Comparison of ENCODE assay signal across 8 cellular contexts in the genomic region with DNA sequence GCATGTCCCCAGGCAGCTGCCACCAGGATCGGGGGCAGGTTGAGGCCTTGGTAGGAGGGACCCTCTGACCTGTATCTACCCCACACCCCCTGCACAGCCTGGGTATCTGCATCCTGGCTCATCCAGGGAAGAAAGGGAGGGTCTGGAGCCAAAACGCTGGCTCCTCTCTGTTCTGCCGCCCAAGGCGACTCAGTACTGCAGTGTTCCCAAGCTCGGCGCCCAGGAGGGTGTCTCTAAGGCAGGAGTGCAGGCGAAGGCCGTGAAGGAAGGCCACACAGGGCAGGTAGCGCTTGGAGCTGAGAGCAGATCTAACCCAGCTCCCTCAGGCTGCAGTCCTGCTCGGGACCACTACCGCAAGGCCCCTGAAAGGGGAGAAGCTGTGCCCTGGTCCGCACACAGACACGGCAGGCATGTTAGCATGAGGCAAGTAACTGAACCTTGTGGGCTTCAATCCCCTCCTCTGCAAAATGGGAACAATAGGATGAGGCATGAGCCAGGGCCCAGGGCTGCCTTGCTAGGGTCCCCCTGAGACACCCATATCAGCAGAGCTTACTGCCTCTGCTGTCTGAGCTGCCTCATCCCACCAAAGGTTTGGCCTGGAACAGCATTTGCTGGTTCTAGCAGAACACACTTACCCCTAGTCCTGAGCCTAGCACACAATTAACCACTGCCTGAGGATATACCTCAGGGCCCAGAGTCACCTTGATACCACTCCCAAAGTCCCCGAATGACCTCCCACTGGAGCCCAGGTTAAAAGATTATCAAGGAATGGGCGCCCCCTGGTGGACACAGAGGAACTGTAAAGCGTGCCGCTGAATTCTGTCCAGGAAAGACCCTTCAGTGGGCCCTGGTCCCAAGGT. TPM values are rescaled to one million over a fixed set of nuclear protein-coding genes. Genes with fewer than 3 reads are reported as not detected.
DNase-seq lines count a peak whose midpoint lies in the region; ATAC-seq and TF ChIP-seq lines count a peak whose summit lies in the region.

No MANE protein-coding gene starts in this region.

- no peaks in the 10 kb centered on the region for H3K9me3 ChIP-seq in mesodermal cell (ENCODE audit: control insufficient read depth, low read length)

- peak overlapping the region; percentile 91 for H3K27ac Mint-ChIP-seq in activated CD4-positive, alpha-beta T cell treated with anti-CD3 and anti-CD28 coated beads, Interleukin-2, amount 10 ng/mL, durations not matched to agents 7 days and 5 days

- peak overlapping the region; percentile 85 for H3K27ac ChIP-seq in mesodermal cell (ENCODE audit: low read depth, low read length, severe bottlenecking)

- no peaks in the 10 kb centered on the region for H3K27me3 Mint-ChIP-seq in activated CD4-positive, alpha-beta T cell treated with anti-CD3 and anti-CD28 coated beads, Interleukin-2, amount 10 ng/mL, durations not matched to agents 7 days and 5 days

- H3K4me3 Mint-ChIP-seq in activated CD4-positive, alpha-beta T cell treated with anti-CD3 and anti-CD28 coated beads, Interleukin-2, amount 10 ng/mL, durations not matched to agents 7 days and 5 days = no peak overlapping the region

- H3K36me3 Mint-ChIP-seq in activated CD4-positive, alpha-beta T cell treated with anti-CD3 and anti-CD28 coated beads, Interleukin-2, amount 10 ng/mL, durations not matched to agents 7 days and 5 days (ENCODE audit: low read depth) = peaks cover 34% of the 10 kb centered on the region

- DNase-seq in AG10803 (ENCODE audit: low read depth) = no peak
- DNase-seq in NCI-H345 treated with DMSO at 0.1 percent for 48 hours (lab: John Stamatoyannopoulos, UW; ENCODE audit: unreplicated experiment) = peak; percentile 74
- peak; percentile 86 for DNase-seq in activated CD4-positive, alpha-beta T cell treated with anti-CD3 and anti-CD28 coated beads, Interleukin-2, amount 10 ng/mL, durations not matched to agents 7 days and 5 days
- DNase-seq in ecto neural progenitor cell (ENCODE audit: low spot score) = peak; percentile 92
- peak; percentile 95 for DNase-seq in stimulated activated CD8-positive, alpha-beta memory T cell treated with anti-CD3 and anti-CD28 coated beads, Interleukin-4, amount 100 ng/mL, for 48 hours

- no peaks in the 10 kb centered on the region for H3K9me3 Mint-ChIP-seq in activated CD4-positive, alpha-beta T cell treated with anti-CD3 and anti-CD28 coated beads, Interleukin-2, amount 10 ng/mL, durations not matched to agents 7 days and 5 days

- H3K4me3 ChIP-seq in AG10803 (ENCODE audit: low read length) (no peak overlapping the region), mesodermal cell (ENCODE audit: extremely low read depth, insufficient read depth, low read length, poor library complexity, severe bottlenecking) (no peak overlapping the region)

- CTCF ChIA-PET in activated CD4-positive, alpha-beta T cell treated with anti-CD3 and anti-CD28 coated beads, Interleukin-2, amount 10 ng/mL, durations not matched to agents 7 days and 5 days (lab: Charles Lee) = interaction anchor here (0.6 to 8.5 kb wide), 42 partner anchors 8 to 864 kb away, joined by 3 to 167 read pairs (median 4); a partner anchor contains a TSS

- H3K4me1 Mint-ChIP-seq in activated CD4-positive, alpha-beta T cell treated with anti-CD3 and anti-CD28 coated beads, Interleukin-2, amount 10 ng/mL, durations not matched to agents 7 days and 5 days = peaks cover 32% of the 10 kb centered on the region

- TF ChIP-seq CTCF in AG10803 (conservative IDR thresholded peaks at IDR 0.05; ENCODE audit: low read length) = peak; percentile 69

- peaks cover 35% of the 10 kb centered on the region for H3K4me1 ChIP-seq in mesodermal cell (ENCODE audit: control insufficient read depth, insufficient read depth, low read length, poor library complexity, severe bottlenecking)

- ATAC-seq in GM19455 (IDR thresholded peaks at IDR 0.05; ENCODE audit: unreplicated experiment) = peak; percentile 26
- no peak for ATAC-seq in GM21576 (IDR thresholded peaks at IDR 0.05; ENCODE audit: unreplicated experiment)

- H3K36me3 ChIP-seq in mesodermal cell (ENCODE audit: control insufficient read depth, insufficient read depth, low read length) = peaks cover 33% of the 10 kb centered on the region

- POLR2A ChIA-PET in activated CD4-positive, alpha-beta T cell treated with anti-CD3 and anti-CD28 coated beads, Interleukin-2, amount 10 ng/mL, durations not matched to agents 7 days and 5 days (lab: Charles Lee) = interaction anchor here (1.2 to 1.8 kb wide), 2 partner anchors 37 to 40 kb away, joined by 5 to 7 read pairs; no protein-coding TSS in a partner anchor

- WGBS in mesodermal cell (ENCODE audit: insufficient coverage in 2 of 2), 2 experiments = 55 to 57% methylated on average over 16 to 17 of the region's 17 CpGs

RNA-seq across cellular contexts. Expression of a gene that starts 6.5 kb away (rescaled TPM):
- total RNA-seq in activated CD4-positive, alpha-beta T cell treated with anti-CD3 and anti-CD28 coated beads, Interleukin-2, amount 10 ng/mL, durations not matched to agents 7 days and 5 days = 1,000 to 10,000 TPM; 1,700 to 2,208 TPM
- polyA plus RNA-seq in mesodermal cell (2013, experiment 1 of 2) = 986 TPM
- 1,146 TPM for polyA plus RNA-seq in mesodermal cell (2013, experiment 2 of 2)
